10 cellular contexts compared by ENCODE assay signal in genomic region chr9:81557957-81558791, GRCh38.
DNase-seq lines count a peak whose midpoint lies in the region; ATAC-seq and TF ChIP-seq lines count a peak whose summit lies in the region.
"Had no signal": no experiment of that assay in that cellular context is flagged by ENCODE, and none has a peak within 500 bp of the region (broad histone marks: within the 10 kb centered on the region; RNA-seq: fewer than 3 reads in every experiment).

No MANE protein-coding gene starts in this region.

- peak overlapping the region; percentile 61 for H3K27ac ChIP-seq in epithelial cell of prostate

- TF ChIP-seq RAD21 in Ishikawa (IDR thresholded peaks at IDR 0.05; ENCODE audit: low read depth): no peak

- DNase-seq in A172 (ENCODE audit: low spot score): peak; percentile 64
- no peak for DNase-seq in epithelial cell of prostate (ENCODE audit: low read depth, low spot score)
- DNase-seq in mucosa of gallbladder (ENCODE audit: low spot score): peak; percentile 20
- DNase-seq in lower leg skin (ENCODE audit: low spot score in 2 of 2): no peak
- DNase-seq in stimulated activated naive CD4-positive, alpha-beta T cell (lab: John Stamatoyannopoulos, UW): no peak
- DNase-seq: BE2C had no signal

- intact Hi-C loops in lower leg skin (cut with DNase I; ENCODE audit: low total_unique reads): no loop called here

- TF ChIP-seq CTCF in lower leg skin (IDR thresholded peaks at IDR 0.05): no peak

- TF ChIP-seq POLR2A in lower leg skin (IDR thresholded peaks at IDR 0.05): no peak

- no peak for TF ChIP-seq EP300 in Ishikawa (IDR thresholded peaks at IDR 0.05; ENCODE audit: borderline replicate concordance)

- H3K4me3 ChIP-seq in lower leg skin (ENCODE audit: low read depth, poor library complexity, severe bottlenecking): no peak overlapping the region

- ATAC-seq in HG03159 (IDR thresholded peaks at IDR 0.05; ENCODE audit: unreplicated experiment): no peak
- ATAC-seq in HG03378 (IDR thresholded peaks at IDR 0.05; ENCODE audit: unreplicated experiment): no peak
- ATAC-seq: activated naive CD4-positive, alpha-beta T cell treated with anti-CD3 and anti-CD28 coated beads, Interleukin-2, amount 50 U/mL, for 72 hours had no signal

- 25 to 32% methylated on average over 7 of the region's 7 CpGs for whole genome bisulfite sequencing in lower leg skin, 2 donors

TF ChIP-seq in Ishikawa, 13 proteins besides CTCF, POLR2A, EP300 and RAD21:
- TF ChIP-seq EGR1 (IDR thresholded peaks at IDR 0.05) (no peak), MAX (IDR thresholded peaks at IDR 0.05) (peak; percentile 33; the same call in 1 of the 2 replicates), YY1 (IDR thresholded peaks at IDR 0.05; ENCODE audit: low read depth) (no peak), NFIC (IDR thresholded peaks at IDR 0.05) (peak; percentile 33; the same call in 1 of the 2 replicates)

Comparison
In these comparisons a context has a peak if more than half of its experiments do, and no peak if none do; other contexts are left out.
1. DNase-seq: peak in A172 (single experiment) and mucosa of gallbladder (single experiment); none in epithelial cell of prostate (single experiment), lower leg skin (0 of 2) and stimulated activated naive CD4-positive, alpha-beta T cell (0 of 6).